Comparison of ENCODE assay signal across 1 cellular context in genomic region chr20:57707320-57707719, GRCh38.
TF ChIP-seq lines count a peak whose summit lies in the region.

No MANE protein-coding gene starts in this region.

TF ChIP-seq in SK-N-SH, 30 proteins besides CTCF, POLR2A, EP300 and RAD21 (continued from another document):
- no peak for TF ChIP-seq IRF3 (IDR thresholded peaks at IDR 0.05; ENCODE audit: low read depth, low read length)
- TF ChIP-seq USF1 (IDR thresholded peaks at IDR 0.05; ENCODE audit: borderline replicate concordance, low read depth), result no peak
- no peak for TF ChIP-seq MAX (IDR thresholded peaks at IDR 0.05; ENCODE audit: low read depth)
- TF ChIP-seq USF2 (IDR thresholded peaks at IDR 0.05; ENCODE audit: borderline replicate concordance, low read depth, low read length), result no peak
- no peak for TF ChIP-seq FOXJ3 (CRISPR knock-in tag; IDR thresholded peaks at IDR 0.05)
- TF ChIP-seq REST (IDR thresholded peaks at IDR 0.05; ENCODE audit: low read depth, low read length), result no peak
- TF ChIP-seq ZBTB33 (IDR thresholded peaks at IDR 0.05; ENCODE audit: borderline replicate concordance, low read depth), result no peak
- TF ChIP-seq YY1 (IDR thresholded peaks at IDR 0.05; ENCODE audit: low read depth), result no peak
- TF ChIP-seq RXRA (IDR thresholded peaks at IDR 0.05; ENCODE audit: borderline replicate concordance, low read depth), result no peak
